ENCODE assay signal across 10 cellular contexts in genomic region chr11:102807921-102808320, GRCh38. TPM values are rescaled to one million over a fixed set of nuclear protein-coding genes. Genes with fewer than 3 reads are reported as not detected.
DNase-seq lines count a peak whose midpoint lies in the region; ATAC-seq and TF ChIP-seq lines count a peak whose summit lies in the region.
"Had no signal": no experiment of that assay in that cellular context is flagged by ENCODE, and none has a peak within 500 bp of the region (broad histone marks: within the 10 kb centered on the region; RNA-seq: fewer than 3 reads in every experiment).

No MANE protein-coding gene starts in this region.

- no peaks in the 10 kb centered on the region for H3K36me3 Mint-ChIP-seq in activated naive CD4-positive, alpha-beta T cell treated with anti-CD3 and anti-CD28 coated beads for 36 hours (ENCODE audit: low read depth)

- DNase-seq in activated naive CD4-positive, alpha-beta T cell treated with anti-CD3 and anti-CD28 coated beads for 36 hours: peak; percentile 28
- DNase-seq in activated naive CD4-positive, alpha-beta T cell treated with anti-CD3 and anti-CD28 coated beads, Interleukin-2, amount 50 U/mL, for 16 hours: no peak
- peak; percentile 45 for DNase-seq in HuH-7 (ENCODE audit: low spot score)
- DNase-seq in epithelial cell of esophagus (ENCODE audit: low read depth): peak; percentile 50
- peak; percentile 18 for DNase-seq in stromal cell of bone marrow (ENCODE audit: low read depth)
- no peak for DNase-seq in NCI-H748 (lab: John Stamatoyannopoulos, UW; ENCODE audit: unreplicated experiment)
- DNase-seq in amygdala (lab: John Stamatoyannopoulos, UW): no peak

- intact Hi-C loops in activated naive CD4-positive, alpha-beta T cell treated with anti-CD3 and anti-CD28 coated beads for 36 hours (cut with micrococcal nuclease): no loop called here

- H3K4me3 Mint-ChIP-seq in activated naive CD4-positive, alpha-beta T cell treated with anti-CD3 and anti-CD28 coated beads for 36 hours: no peak overlapping the region

- peaks cover 8% of the 10 kb centered on the region for H3K27me3 Mint-ChIP-seq in activated naive CD4-positive, alpha-beta T cell treated with anti-CD3 and anti-CD28 coated beads for 36 hours (ENCODE audit: low read depth)

- H3K9me3 Mint-ChIP-seq in activated naive CD4-positive, alpha-beta T cell treated with anti-CD3 and anti-CD28 coated beads for 36 hours: peaks cover 1% of the 10 kb centered on the region

- H3K4me1 Mint-ChIP-seq in activated naive CD4-positive, alpha-beta T cell treated with anti-CD3 and anti-CD28 coated beads for 36 hours (ENCODE audit: low read depth): no peaks in the 10 kb centered on the region

- ATAC-seq in GM21717 (IDR thresholded peaks at IDR 0.05; ENCODE audit: unreplicated experiment): no peak

- H3K4me3 ChIP-seq in epithelial cell of esophagus (ENCODE audit: low read length): no peak overlapping the region
- H3K4me3 ChIP-seq: suprapubic skin had no signal

- TF ChIP-seq CTCF in epithelial cell of esophagus (IDR thresholded peaks at IDR 0.05; ENCODE audit: insufficient read depth, low read depth, low read length, missing control alignments): peak; percentile 47

- H3K27ac Mint-ChIP-seq in activated naive CD4-positive, alpha-beta T cell treated with anti-CD3 and anti-CD28 coated beads for 36 hours: no peak overlapping the region

- CTCF ChIA-PET in activated naive CD4-positive, alpha-beta T cell treated with anti-CD3 and anti-CD28 coated beads for 36 hours (lab: Charles Lee): interaction anchor here (0.6 to 1.2 kb wide), 2 partner anchors 45 to 167 kb away, joined by 3 to 4 read pairs; no protein-coding TSS in a partner anchor

RNA-seq across cellular contexts. Expression of gene MMP1, which starts 10.0 kb away (rescaled TPM):
- total RNA-seq in activated naive CD4-positive, alpha-beta T cell treated with anti-CD3 and anti-CD28 coated beads for 36 hours: not detected

RNA-seq across cellular contexts. Expression of gene MMP10, which starts 27.5 kb away (rescaled TPM):
- not detected for total RNA-seq in activated naive CD4-positive, alpha-beta T cell treated with anti-CD3 and anti-CD28 coated beads for 36 hours
- total RNA-seq: suprapubic skin had no signal

RNA-seq across cellular contexts. Expression of gene MMP3, which starts 35.5 kb away (rescaled TPM):
- total RNA-seq in activated naive CD4-positive, alpha-beta T cell treated with anti-CD3 and anti-CD28 coated beads for 36 hours: not detected
- total RNA-seq: lung microvascular endothelial cell had no signal

Comparison
In these comparisons a context has a peak if more than half of its experiments do, and no peak if none do; other contexts are left out.
1. DNase-seq: peak in activated naive CD4-positive, alpha-beta T cell treated with anti-CD3 and anti-CD28 coated beads for 36 hours (single experiment), HuH-7 (single experiment), epithelial cell of esophagus (single experiment) and stromal cell of bone marrow (single experiment); none in activated naive CD4-positive, alpha-beta T cell treated with anti-CD3 and anti-CD28 coated beads, Interleukin-2, amount 50 U/mL, for 16 hours (single experiment), NCI-H748 (single experiment) and amygdala (0 of 56).